Comparison of ENCODE assay signal across 1 cellular context in the genomic region with DNA sequence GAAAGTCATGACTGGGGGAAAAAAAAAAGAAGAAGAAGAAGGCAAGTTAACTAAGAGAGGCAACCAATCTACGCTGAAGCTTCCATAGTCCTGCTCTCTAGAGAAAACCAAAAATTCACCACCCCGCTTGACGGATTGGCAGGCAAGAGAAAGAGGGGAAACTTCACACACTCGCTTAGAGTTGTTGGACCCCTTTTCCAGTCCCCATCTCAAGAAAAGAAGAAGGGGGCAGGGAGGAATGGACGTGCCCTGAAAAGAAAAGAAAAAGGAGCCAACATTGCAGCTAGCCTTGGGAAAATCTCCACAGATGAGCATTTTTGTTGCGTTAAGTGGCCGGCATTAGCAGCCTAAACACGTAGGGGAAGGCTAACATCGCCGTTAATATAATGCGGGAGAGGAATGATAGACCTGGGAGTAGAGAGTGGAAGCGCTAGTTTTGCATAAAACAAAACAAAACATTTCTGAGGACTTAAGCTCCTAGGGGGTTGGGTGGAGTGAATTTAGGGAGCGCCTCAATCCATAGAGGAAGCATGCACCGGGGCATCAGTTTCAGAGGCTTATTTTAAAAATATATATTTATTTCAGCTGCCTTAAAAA.
TF ChIP-seq lines count a peak whose summit lies in the region.

No MANE protein-coding gene starts in this region.

TF ChIP-seq in GM23338, 12 proteins besides CTCF, POLR2A, EP300 and RAD21:
- TF ChIP-seq EZH2 (IDR thresholded peaks at IDR 0.05; ENCODE audit: low read depth, unreplicated experiment) = peak; percentile 69
- TF ChIP-seq POLR2AphosphoS5 (IDR thresholded peaks at IDR 0.05; ENCODE audit: low read depth) = no peak
